ENCODE assay signal across 8 cellular contexts in genomic region chr2:223674998-223675609, GRCh38.
DNase-seq lines count a peak whose midpoint lies in the region; ATAC-seq, FAIRE-seq and TF ChIP-seq lines count a peak whose summit lies in the region.

No MANE protein-coding gene starts in this region.

- no peak for TF ChIP-seq POLR2A in Peyer's patch (IDR thresholded peaks at IDR 0.05)
- TF ChIP-seq POLR2A in GM12892 (IDR thresholded peaks at IDR 0.05; ENCODE audit: low read depth, low read length): no peak

- H3K4me1 ChIP-seq in Peyer's patch: no peaks in the 10 kb centered on the region

- no peaks in the 10 kb centered on the region for H3K9me3 Mint-ChIP-seq in activated CD8-positive, alpha-beta T cell treated with anti-CD3 and anti-CD28 coated beads for 36 hours
- no peaks in the 10 kb centered on the region for H3K9me3 Mint-ChIP-seq in activated CD8-positive, alpha-beta T cell treated with anti-CD3 and anti-CD28 coated beads, Interleukin-2, amount 10 ng/mL, durations not matched to agents 7 days and 5 days (ENCODE audit: insufficient read depth)
- H3K9me3 Mint-ChIP-seq in type B pancreatic cell: no peaks in the 10 kb centered on the region
- peaks cover 0 to 5% of the 10 kb centered on the region in 2 donors for H3K9me3 Mint-ChIP-seq in stimulated activated naive CD8-positive, alpha-beta T cell treated with anti-CD3 and anti-CD28 coated beads, Interleukin-15, amount 100 ng/mL, for 72 hours

- no peaks in the 10 kb centered on the region for H3K36me3 ChIP-seq in Peyer's patch

- POLR2A ChIA-PET in activated CD8-positive, alpha-beta T cell treated with anti-CD3 and anti-CD28 coated beads for 36 hours (lab: Charles Lee): no interaction called here
- POLR2A ChIA-PET in activated CD8-positive, alpha-beta T cell treated with anti-CD3 and anti-CD28 coated beads, Interleukin-2, amount 10 ng/mL, durations not matched to agents 7 days and 5 days (lab: Charles Lee): no interaction called here

- H3K27me3 ChIP-seq in Peyer's patch: no peaks in the 10 kb centered on the region

- CTCF ChIA-PET in activated CD8-positive, alpha-beta T cell treated with anti-CD3 and anti-CD28 coated beads for 36 hours (lab: Charles Lee): interaction anchor here (1.6 kb wide), 1 partner anchor 10 kb away, joined by 3 read pairs; no protein-coding TSS in a partner anchor
- CTCF ChIA-PET in activated CD8-positive, alpha-beta T cell treated with anti-CD3 and anti-CD28 coated beads, Interleukin-2, amount 10 ng/mL, durations not matched to agents 7 days and 5 days (lab: Charles Lee): interaction anchor here (1.0 kb wide), 1 partner anchor 23 kb away, joined by 3 read pairs; no protein-coding TSS in a partner anchor

- H3K4me1 Mint-ChIP-seq in activated CD8-positive, alpha-beta T cell treated with anti-CD3 and anti-CD28 coated beads for 36 hours (ENCODE audit: low read depth): no peaks in the 10 kb centered on the region
- no peaks in the 10 kb centered on the region for H3K4me1 Mint-ChIP-seq in activated CD8-positive, alpha-beta T cell treated with anti-CD3 and anti-CD28 coated beads, Interleukin-2, amount 10 ng/mL, durations not matched to agents 7 days and 5 days (ENCODE audit: low read depth)
- H3K4me1 Mint-ChIP-seq in type B pancreatic cell (ENCODE audit: unreplicated experiment): no peaks in the 10 kb centered on the region
- no peaks in the 10 kb centered on the region for H3K4me1 Mint-ChIP-seq in stimulated activated naive CD8-positive, alpha-beta T cell treated with anti-CD3 and anti-CD28 coated beads, Interleukin-15, amount 100 ng/mL, for 72 hours

- H3K9me3 ChIP-seq in Peyer's patch: no peaks in the 10 kb centered on the region

- no peak overlapping the region for H3K27ac Mint-ChIP-seq in activated CD8-positive, alpha-beta T cell treated with anti-CD3 and anti-CD28 coated beads for 36 hours
- H3K27ac Mint-ChIP-seq in activated CD8-positive, alpha-beta T cell treated with anti-CD3 and anti-CD28 coated beads, Interleukin-2, amount 10 ng/mL, durations not matched to agents 7 days and 5 days: no peak overlapping the region
- H3K27ac Mint-ChIP-seq in type B pancreatic cell: no peak overlapping the region
- H3K27ac Mint-ChIP-seq in stimulated activated naive CD8-positive, alpha-beta T cell treated with anti-CD3 and anti-CD28 coated beads, Interleukin-15, amount 100 ng/mL, for 72 hours: no peak overlapping the region

- DNase-seq in activated CD8-positive, alpha-beta T cell treated with anti-CD3 and anti-CD28 coated beads for 36 hours: peak; percentile 3
- DNase-seq in activated CD8-positive, alpha-beta T cell treated with anti-CD3 and anti-CD28 coated beads, Interleukin-2, amount 10 ng/mL, durations not matched to agents 7 days and 5 days: no peak
- no peak for DNase-seq in Peyer's patch
- peak; percentile 14 for DNase-seq in fibroblast of the conjunctiva (ENCODE audit: low read depth)
- no peak for DNase-seq in type B pancreatic cell (ENCODE audit: extremely low spot score, unreplicated experiment)
- DNase-seq in stimulated activated CD4-positive, alpha-beta T cell treated with anti-CD3 and anti-CD28 coated beads, Interleukin-1b, Interleukin-23, amount 100 ng/mL, for 48 hours: no peak
- DNase-seq in GM12892 (ENCODE audit: insufficient read length): no peak
- DNase-seq in stimulated activated naive CD8-positive, alpha-beta T cell treated with anti-CD3 and anti-CD28 coated beads, Interleukin-15, amount 100 ng/mL, for 72 hours: no peak

- no peak overlapping the region for H3K4me3 ChIP-seq in Peyer's patch

- TF ChIP-seq CTCF in activated CD8-positive, alpha-beta T cell treated with anti-CD3 and anti-CD28 coated beads for 36 hours (IDR thresholded peaks at IDR 0.05): no peak
- TF ChIP-seq CTCF in Peyer's patch (IDR thresholded peaks at IDR 0.05): peak in 4 of 6 experiments; percentile 27 to 44 (median 36)
- TF ChIP-seq CTCF in type B pancreatic cell (conservative IDR thresholded peaks at IDR 0.05): peak; percentile 70

- ATAC-seq in activated CD8-positive, alpha-beta T cell treated with anti-CD3 and anti-CD28 coated beads for 36 hours: no peak
- no peak for ATAC-seq in activated CD8-positive, alpha-beta T cell treated with anti-CD3 and anti-CD28 coated beads, Interleukin-2, amount 10 ng/mL, durations not matched to agents 7 days and 5 days
- no peak for ATAC-seq in stimulated activated naive CD8-positive, alpha-beta T cell treated with anti-CD3 and anti-CD28 coated beads, Interleukin-15, amount 100 ng/mL, for 72 hours

- intact Hi-C loops in activated CD8-positive, alpha-beta T cell treated with anti-CD3 and anti-CD28 coated beads for 36 hours (cut with micrococcal nuclease): no loop called here

- H3K27me3 Mint-ChIP-seq in activated CD8-positive, alpha-beta T cell treated with anti-CD3 and anti-CD28 coated beads for 36 hours: no peaks in the 10 kb centered on the region
- peaks cover 2% of the 10 kb centered on the region for H3K27me3 Mint-ChIP-seq in activated CD8-positive, alpha-beta T cell treated with anti-CD3 and anti-CD28 coated beads, Interleukin-2, amount 10 ng/mL, durations not matched to agents 7 days and 5 days (ENCODE audit: low read depth)
- H3K27me3 Mint-ChIP-seq in type B pancreatic cell: no peaks in the 10 kb centered on the region
- H3K27me3 Mint-ChIP-seq in stimulated activated naive CD8-positive, alpha-beta T cell treated with anti-CD3 and anti-CD28 coated beads, Interleukin-15, amount 100 ng/mL, for 72 hours: no peaks in the 10 kb centered on the region

- H3K4me3 Mint-ChIP-seq in activated CD8-positive, alpha-beta T cell treated with anti-CD3 and anti-CD28 coated beads for 36 hours: no peak overlapping the region
- H3K4me3 Mint-ChIP-seq in activated CD8-positive, alpha-beta T cell treated with anti-CD3 and anti-CD28 coated beads, Interleukin-2, amount 10 ng/mL, durations not matched to agents 7 days and 5 days: no peak overlapping the region
- no peak overlapping the region for H3K4me3 Mint-ChIP-seq in type B pancreatic cell
- no peak overlapping the region for H3K4me3 Mint-ChIP-seq in stimulated activated naive CD8-positive, alpha-beta T cell treated with anti-CD3 and anti-CD28 coated beads, Interleukin-15, amount 100 ng/mL, for 72 hours

- FAIRE-seq in GM12892 (lab: Jason Lieb, UNC): no peak

- no peak overlapping the region for H3K27ac ChIP-seq in Peyer's patch

- no peaks in the 10 kb centered on the region for H3K36me3 Mint-ChIP-seq in activated CD8-positive, alpha-beta T cell treated with anti-CD3 and anti-CD28 coated beads for 36 hours (ENCODE audit: low read depth)
- H3K36me3 Mint-ChIP-seq in activated CD8-positive, alpha-beta T cell treated with anti-CD3 and anti-CD28 coated beads, Interleukin-2, amount 10 ng/mL, durations not matched to agents 7 days and 5 days (ENCODE audit: low read depth): no peaks in the 10 kb centered on the region
- H3K36me3 Mint-ChIP-seq in type B pancreatic cell: no peaks in the 10 kb centered on the region

Comparison
In these comparisons a context has a peak if more than half of its experiments do, and no peak if none do; other contexts are left out.
1. DNase-seq: peak in activated CD8-positive, alpha-beta T cell treated with anti-CD3 and anti-CD28 coated beads for 36 hours (single experiment) and fibroblast of the conjunctiva (single experiment); none in activated CD8-positive, alpha-beta T cell treated with anti-CD3 and anti-CD28 coated beads, Interleukin-2, amount 10 ng/mL, durations not matched to agents 7 days and 5 days (single experiment), Peyer's patch (0 of 3), type B pancreatic cell (single experiment), stimulated activated CD4-positive, alpha-beta T cell treated with anti-CD3 and anti-CD28 coated beads, Interleukin-1b, Interleukin-23, amount 100 ng/mL, for 48 hours (single experiment), GM12892 (single experiment) and stimulated activated naive CD8-positive, alpha-beta T cell treated with anti-CD3 and anti-CD28 coated beads, Interleukin-15, amount 100 ng/mL, for 72 hours (0 of 2).